14 cellular contexts compared by ENCODE assay signal in the genomic region with DNA sequence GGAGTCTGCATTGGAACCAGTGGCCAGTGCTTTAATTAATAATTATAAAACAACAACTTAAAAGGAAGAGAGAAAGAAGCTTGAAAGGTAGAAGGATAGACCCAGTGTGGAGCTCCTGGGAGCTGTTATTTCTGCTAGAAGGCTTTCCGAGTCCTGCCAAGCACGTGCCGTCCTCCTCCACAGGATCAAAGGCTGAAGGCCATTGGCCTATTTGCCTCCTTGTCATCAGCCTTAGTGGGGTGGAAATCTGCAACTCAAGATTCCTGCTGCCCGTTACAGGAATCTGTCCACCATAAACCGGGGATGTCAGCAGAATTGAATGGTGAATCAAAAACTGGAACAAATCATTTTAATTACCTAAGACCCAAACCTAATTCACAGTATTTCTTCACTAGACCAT. TPM values are rescaled to one million over a fixed set of nuclear protein-coding genes. Genes with fewer than 3 reads are reported as not detected.
DNase-seq lines count a peak whose midpoint lies in the region; ATAC-seq, FAIRE-seq and TF ChIP-seq lines count a peak whose summit lies in the region.
"Had no signal": no experiment of that assay in that cellular context is flagged by ENCODE, and none has a peak within 500 bp of the region (broad histone marks: within the 10 kb centered on the region; RNA-seq: fewer than 3 reads in every experiment).

No MANE protein-coding gene starts in this region.

- peaks cover 0 to 5% of the 10 kb centered on the region in 2 experiments; a peak in 2 of 5 replicates for H3K27me3 ChIP-seq in HepG2 (ENCODE audit: control insufficient read depth in 1 of 2, insufficient read depth in 2 of 2, low read length in 2 of 2)
- H3K27me3 ChIP-seq in neuronal stem cell (ENCODE audit: control insufficient read depth in 3 of 3, insufficient read depth in 3 of 3, low read depth in 1 of 3, low read length in 3 of 3): peaks cover 0 to 34% (median 0%) of the 10 kb centered on the region in 3 experiments
- H3K27me3 ChIP-seq in sigmoid colon: no peaks in the 10 kb centered on the region
- H3K27me3 ChIP-seq: BE2C had no signal

- no peaks in the 10 kb centered on the region for H4K20me1 ChIP-seq in HepG2 (ENCODE audit: insufficient read depth, low read length)

- H2AFZ ChIP-seq in HepG2 (ENCODE audit: low read length) (no peak overlapping the region), neuronal stem cell (ENCODE audit: low read length) (peak overlapping the region; percentile 1)
- H2AFZ ChIP-seq: GM23338 had no signal

- H3K4me3 ChIP-seq in HepG2 (replicated peaks in 1 of 3; ENCODE audit: insufficient read depth in 1 of 3, low read depth in 2 of 3, low read length in 3 of 3) (no peak overlapping the region), neuronal stem cell (ENCODE audit: low read length in 2 of 2) (no peak overlapping the region), sigmoid colon (no peak overlapping the region)
- H3K4me3 ChIP-seq: A549, GM23338 had no signal

- no peak overlapping the region for H3K23ac ChIP-seq in neuronal stem cell (ENCODE audit: low read depth, low read length, poor library complexity)

- in situ Hi-C loops in HepG2 (cut with HindIII; ENCODE audit: extremely low pct_ligation_motif_present, low pct_unique_long_range_greater_than_20kb): no loop called here

- H3K9ac ChIP-seq in HepG2 (ENCODE audit: insufficient read depth, low read depth, low read length) (no peak overlapping the region), neuronal stem cell (ENCODE audit: low read depth, low read length, poor library complexity) (no peak overlapping the region)

- H3K27ac ChIP-seq in HepG2 (ENCODE audit: extremely low read length, insufficient read depth, low read length) (no peak overlapping the region), neuronal stem cell (replicated peaks; ENCODE audit: low read length) (no peak overlapping the region), sigmoid colon (no peak overlapping the region)
- H3K27ac ChIP-seq: A549, C4-2B had no signal

- intact Hi-C loops in HepG2 (cut with micrococcal nuclease; ENCODE audit: unreplicated experiment) (no loop called here), sigmoid colon (cut with DNase I) (no loop called here)

- H2BK120ac ChIP-seq in neuronal stem cell (ENCODE audit: low read depth, low read length): no peak overlapping the region

- H3K36me3 ChIP-seq in HepG2 (replicated peaks in 1 of 2; ENCODE audit: control insufficient read depth in 1 of 2, insufficient read depth in 2 of 2, low read length in 2 of 2) (no peaks in the 10 kb centered on the region), neuronal stem cell (replicated peaks in 1 of 2; ENCODE audit: control insufficient read depth in 2 of 2, insufficient read depth in 2 of 2, low read length in 2 of 2) (no peaks in the 10 kb centered on the region), sigmoid colon (no peaks in the 10 kb centered on the region)
- H3K36me3 ChIP-seq: BE2C had no signal

- TF ChIP-seq CTCF in HepG2 (CRISPR knock-in tag; IDR thresholded peaks at IDR 0.05) (no peak), sigmoid colon (IDR thresholded peaks at IDR 0.05) (no peak)

- TF ChIP-seq POLR2A in HepG2 (IDR thresholded peaks at IDR 0.05; ENCODE audit: insufficient read depth in 1 of 2, low read depth in 2 of 2, low read length in 2 of 2) (no peak), sigmoid colon (IDR thresholded peaks at IDR 0.05) (no peak)

- BruUV-seq in HepG2 (replicated peaks; lab: Mats Ljungman, UMichigan): no TSS peak

- no peak overlapping the region for H4K91ac ChIP-seq in neuronal stem cell (ENCODE audit: low read depth, low read length, poor library complexity)

- no peak overlapping the region for H2AK5ac ChIP-seq in neuronal stem cell (ENCODE audit: low read depth, low read length)

- DNase-seq in HepG2 (ENCODE audit: low spot score) (no peak), neuronal stem cell (ENCODE audit: low spot score) (no peak), sigmoid colon (peak; percentile 17), T-helper 2 cell (no peak), Kasumi-1 (lab: John Stamatoyannopoulos, UW) (no peak), LoVo (ENCODE audit: low spot score) (no peak)
- DNase-seq: BE2C; CD4-positive, alpha-beta memory T cell; DMS79; H7 had no signal

- peaks cover 26% of the 10 kb centered on the region for H3K4me1 ChIP-seq in HepG2 (ENCODE audit: insufficient read depth, low read length)
- peaks cover 0 to 1% of the 10 kb centered on the region in 2 donors for H3K4me1 ChIP-seq in neuronal stem cell (ENCODE audit: control insufficient read depth in 2 of 2, insufficient read depth in 1 of 2, low read depth in 1 of 2, low read length in 2 of 2)
- no peaks in the 10 kb centered on the region for H3K4me1 ChIP-seq in sigmoid colon

- FAIRE-seq in HepG2 (lab: Jason Lieb, UNC): no peak
- FAIRE-seq: A549, GM12891 had no signal

- no peak for ATAC-seq in HepG2
- ATAC-seq: A549, GM23338 had no signal

- CTCF ChIA-PET in HepG2 (lab: Yijun Ruan, JAX; ENCODE audit: low intra/inter-chr PET ratio, low total read pairs): no interaction called here

- H2BK12ac ChIP-seq in neuronal stem cell (ENCODE audit: low read length): no peak overlapping the region

- TF ChIP-seq EP300 in HepG2 (IDR thresholded peaks at IDR 0.05; ENCODE audit: low read depth in 2 of 2, low read length in 2 of 2): no peak
- no peak for TF ChIP-seq EP300 in HepG2 (CRISPR knock-in tag; IDR thresholded peaks at IDR 0.05; ENCODE audit: borderline replicate concordance)
- no peak for TF ChIP-seq EP300 in sigmoid colon (IDR thresholded peaks at IDR 0.05)

- no peaks in the 10 kb centered on the region for H3K9me3 ChIP-seq in HepG2 (ENCODE audit: low read length)
- H3K9me3 ChIP-seq in neuronal stem cell (replicated peaks in 1 of 2; ENCODE audit: control insufficient read depth in 2 of 2, insufficient read depth in 1 of 2, low read depth in 1 of 2, low read length in 2 of 2): no peaks in the 10 kb centered on the region
- H3K9me3 ChIP-seq in sigmoid colon: no peaks in the 10 kb centered on the region
- H3K9me3 ChIP-seq: A549, BE2C had no signal

- H3K79me1 ChIP-seq in neuronal stem cell (ENCODE audit: low read depth, low read length): no peaks in the 10 kb centered on the region

- no peak for TF ChIP-seq RAD21 in HepG2 (CRISPR knock-in tag; IDR thresholded peaks at IDR 0.05)

- no peak overlapping the region for H3K14ac ChIP-seq in neuronal stem cell (ENCODE audit: low read length)

- no peak overlapping the region for H3K4ac ChIP-seq in neuronal stem cell (ENCODE audit: low read length)

- H3K79me2 ChIP-seq in HepG2 (ENCODE audit: insufficient read depth, low read length): no peaks in the 10 kb centered on the region

- no peak overlapping the region for H3K4me2 ChIP-seq in HepG2 (ENCODE audit: low read depth, low read length)
- no peak overlapping the region for H3K4me2 ChIP-seq in neuronal stem cell (ENCODE audit: insufficient read depth, low read length, poor library complexity, severe bottlenecking)
- H3K4me2 ChIP-seq: A549, GM23338 had no signal

- H4K8ac ChIP-seq in neuronal stem cell (ENCODE audit: low read depth, low read length): no peak overlapping the region

- H2BK15ac ChIP-seq in neuronal stem cell (ENCODE audit: low read length): no peak overlapping the region

- no peak overlapping the region for H2BK5ac ChIP-seq in neuronal stem cell (ENCODE audit: low read length)

- 23% methylated on average over 5 of the region's 5 CpGs for WGBS in HepG2 (ENCODE audit: low lambda C conversion rate)
- no CpG with 5 or more reads among the region's 5 CpGs for WGBS in neuronal stem cell (ENCODE audit: extremely low coverage in 2 of 2, insufficient read length in 2 of 2, insufficient replicate concordance in 1 of 2), 2 donors
- WGBS in sigmoid colon, 2 donors: 91 to 93% methylated on average over 5 of the region's 5 CpGs

- POLR2A ChIA-PET in HepG2 (lab: Yijun Ruan, JAX): no interaction called here

- H3K18ac ChIP-seq in neuronal stem cell (ENCODE audit: low read length): no peak overlapping the region

TF ChIP-seq in HepG2, 621 proteins besides CTCF, POLR2A, EP300 and RAD21:
- no peak for TF ChIP-seq ZNF3 (CRISPR knock-in tag; IDR thresholded peaks at IDR 0.05)
- peak; percentile 48; the same call in 1 of the 2 replicates for TF ChIP-seq BHLHE40 (IDR thresholded peaks at IDR 0.05; ENCODE audit: low read length)

RNA-seq across cellular contexts. Expression of a gene that starts 37.0 kb away (rescaled TPM):
- 38.1 and 51.2 TPM in 2 replicates for total RNA-seq in HepG2 (2016; rRNA removed; fragmentation: Illumina TruSeq; extraction: Trizol)
- 25.1 and 27.8 TPM in 2 replicates for total RNA-seq in HepG2 (2016; cell fraction: cytosol; rRNA removed; fragmentation: Illumina TruSeq; extraction: Trizol; ENCODE audit: low read depth)
- 36.6 and 47.8 TPM in 2 replicates for total RNA-seq in HepG2 (2016; cell fraction: insoluble cytoplasmic fraction; rRNA removed; fragmentation: Illumina TruSeq; extraction: Trizol)
- total RNA-seq in HepG2 (2016; cell fraction: membrane; rRNA removed; fragmentation: Illumina TruSeq; extraction: Trizol): 11.1 and 11.6 TPM in 2 replicates
- total RNA-seq in HepG2 (2016; cell fraction: nucleus; rRNA removed; fragmentation: Illumina TruSeq; extraction: Trizol): 35.8 and 39.8 TPM in 2 replicates
- 8.4 and 11.3 TPM in 2 replicates for polyA plus RNA-seq in HepG2 (2011; rRNA removed)
- polyA plus RNA-seq in HepG2 (2011; cell fraction: cytosol; rRNA removed): 3.8 and 5.7 TPM in 2 replicates
- 18.6 and 25.3 TPM in 2 replicates for polyA plus RNA-seq in HepG2 (2011; cell fraction: nucleus; rRNA removed)
- 6.7 and 12.1 TPM in 2 replicates for polyA plus RNA-seq in HepG2 (2012)
- polyA plus RNA-seq in HepG2 (2016; cell fraction: cytosol; fragmentation: Illumina TruSeq; extraction: Trizol; ENCODE audit: low read depth): 1.1 and 1.3 TPM in 2 replicates
- polyA plus RNA-seq in HepG2 (2016; cell fraction: insoluble cytoplasmic fraction; fragmentation: Illumina TruSeq; extraction: Trizol; ENCODE audit: low read depth): 41.4 and 46.9 TPM in 2 replicates
- polyA plus RNA-seq in HepG2 (2016; cell fraction: membrane; fragmentation: Illumina TruSeq; extraction: Trizol; ENCODE audit: low read depth): 2.8 and 3.7 TPM in 2 replicates
- polyA plus RNA-seq in HepG2 (2016; cell fraction: nucleus; fragmentation: Illumina TruSeq; extraction: Trizol; ENCODE audit: insufficient read depth, low read depth): 51.9 and 52.6 TPM in 2 replicates
- 9.4 and 66.2 TPM in 2 replicates for polyA minus RNA-seq in HepG2 (2011; rRNA and poly(A)+ RNA removed; ENCODE audit: low replicate concordance)
- polyA minus RNA-seq in HepG2 (2011; cell fraction: cytosol; rRNA and poly(A)+ RNA removed): 5.4 and 6.8 TPM in 2 replicates
- polyA minus RNA-seq in HepG2 (2011; cell fraction: nucleus; rRNA and poly(A)+ RNA removed): 19.5 and 25.9 TPM in 2 replicates
- polyA plus RNA-seq in neuronal stem cell (2013, experiment 1 of 2): 46.3 TPM
- 44.5 TPM for polyA plus RNA-seq in neuronal stem cell (2013, experiment 2 of 2)
- total RNA-seq in sigmoid colon: 1 to 10 TPM in 3 of 4 donors, under 1 TPM in 1; 0.16 to 3.9 (median 2.3) TPM
- polyA plus RNA-seq in sigmoid colon: 10 to 100 TPM in 1 of 3 donors, 1 to 10 TPM in 2; 1.8 to 10.8 (median 2.1) TPM
- polyA plus RNA-seq: CD4-positive, alpha-beta memory T cell had no signal
